ENCODE assay signal across 1 cellular context in genomic region chr13:42176286-42176685, GRCh38.
TF ChIP-seq lines count a peak whose summit lies in the region.

No MANE protein-coding gene starts in this region.

TF ChIP-seq in SK-N-SH, 30 proteins besides CTCF, POLR2A, EP300 and RAD21 (continued from another document):
- no peak for TF ChIP-seq REST (IDR thresholded peaks at IDR 0.05; ENCODE audit: low read depth, low read length)
- TF ChIP-seq NFIC (IDR thresholded peaks at IDR 0.05; ENCODE audit: borderline replicate concordance) = no peak
- no peak for TF ChIP-seq TCF12 (IDR thresholded peaks at IDR 0.05)
- TF ChIP-seq JUND (IDR thresholded peaks at IDR 0.05) = no peak
- TF ChIP-seq NRF1 (IDR thresholded peaks at IDR 0.05; ENCODE audit: low read depth, low read length) = no peak
- TF ChIP-seq RFX5 (IDR thresholded peaks at IDR 0.05; ENCODE audit: low read length) = no peak
- TF ChIP-seq SIN3A (IDR thresholded peaks at IDR 0.05; ENCODE audit: borderline replicate concordance, low read depth, low read length) = no peak
- no peak for TF ChIP-seq MXI1 (IDR thresholded peaks at IDR 0.05; ENCODE audit: low read depth, low read length)
- no peak for TF ChIP-seq MAX (IDR thresholded peaks at IDR 0.05; ENCODE audit: low read depth)
TF ChIP-seq in SK-N-SH: peak in this region for 0.
